ENCODE assay signal across 20 cellular contexts in genomic region chr1:87143413-87144135, GRCh38.
"Had no signal": no experiment of that assay in that cellular context is flagged by ENCODE, and none has a peak within 500 bp of the region (broad histone marks: within the 10 kb centered on the region; RNA-seq: fewer than 3 reads in every experiment).

No MANE protein-coding gene starts in this region.

- H3K4me1 Mint-ChIP-seq: stimulated activated effector memory CD8-positive, alpha-beta T cell treated with anti-CD3 and anti-CD28 coated beads, Interleukin-12 subunit alpha, Interleukin-12 subunit beta, amount 100 ng/mL, for 72 hours had no signal

- H3K36me3 Mint-ChIP-seq: natural killer cell treated with Interleukin-12 subunit alpha and Interleukin-12 subunit beta and Interleukin-15 and Interleukin-18, amount 100 ng/mL, for 72 hours; stimulated activated effector memory CD8-positive, alpha-beta T cell treated with anti-CD3 and anti-CD28 coated beads, Interleukin-12 subunit alpha, Interleukin-12 subunit beta, amount 100 ng/mL, for 72 hours had no signal

- H3K9me3 Mint-ChIP-seq: effector memory CD8-positive, alpha-beta T cell; natural killer cell treated with Interleukin-12 subunit alpha and Interleukin-12 subunit beta and Interleukin-15 and Interleukin-18, amount 100 ng/mL, for 72 hours; stimulated activated effector memory CD8-positive, alpha-beta T cell treated with anti-CD3 and anti-CD28 coated beads, Interleukin-12 subunit alpha, Interleukin-12 subunit beta, amount 100 ng/mL, for 72 hours had no signal

- H3K4me3 Mint-ChIP-seq: activated naive CD8-positive, alpha-beta T cell; effector memory CD8-positive, alpha-beta T cell; natural killer cell treated with Interleukin-12 subunit alpha and Interleukin-12 subunit beta and Interleukin-15 and Interleukin-18, amount 100 ng/mL, for 72 hours; stimulated activated effector memory CD8-positive, alpha-beta T cell treated with anti-CD3 and anti-CD28 coated beads, Interleukin-12 subunit alpha, Interleukin-12 subunit beta, amount 100 ng/mL, for 72 hours had no signal

- H3K27ac Mint-ChIP-seq: activated naive CD8-positive, alpha-beta T cell; effector memory CD8-positive, alpha-beta T cell; natural killer cell treated with Interleukin-12 subunit alpha and Interleukin-12 subunit beta and Interleukin-15 and Interleukin-18, amount 100 ng/mL, for 72 hours; stimulated activated effector memory CD8-positive, alpha-beta T cell treated with anti-CD3 and anti-CD28 coated beads, Interleukin-12 subunit alpha, Interleukin-12 subunit beta, amount 100 ng/mL, for 72 hours had no signal

- DNase-seq: activated CD4-positive, alpha-beta T cell treated with anti-CD3 and anti-CD28 coated beads for 4 hours; activated CD4-positive, alpha-beta T cell treated with anti-CD3 and anti-CD28 coated beads, Interleukin-2, amount 50 U/mL, for 4 hours; activated effector memory CD4-positive, alpha-beta T cell treated with Interleukin-2 at 50 U/mL for 16 hours; activated naive CD4-positive, alpha-beta T cell treated with Interleukin-2 at 50 U/mL for 16 hours; activated T-cell treated with anti-CD3 and anti-CD28 coated beads for 4 hours; brain microvascular endothelial cell; cortex of kidney; effector memory CD8-positive, alpha-beta T cell; erythroblast; gastrocnemius medialis; left cardiac atrium; left ventricle myocardium superior; mucosa of descending colon; posterior cingulate gyrus; stimulated activated CD4-positive, alpha-beta T cell treated with anti-CD3 and anti-CD28 coated beads, Interleukin-12 subunit alpha, Interleukin-12 subunit beta, amount 100 ng/mL, for 4 hours; stimulated activated CD4-positive, alpha-beta T cell treated with anti-CD3 and anti-CD28 coated beads, Interleukin-4, amount 100 ng/mL, for 1 hour had no signal

- ATAC-seq: effector memory CD8-positive, alpha-beta T cell; gastrocnemius medialis; left cardiac atrium; left ventricle myocardium superior; mucosa of descending colon; natural killer cell treated with Interleukin-12 subunit alpha and Interleukin-12 subunit beta and Interleukin-15 and Interleukin-18, amount 100 ng/mL, for 72 hours; sciatic nerve; stimulated activated effector memory CD8-positive, alpha-beta T cell treated with anti-CD3 and anti-CD28 coated beads, Interleukin-12 subunit alpha, Interleukin-12 subunit beta, amount 100 ng/mL, for 72 hours had no signal
